Comparison of ENCODE assay signal across 24 cellular contexts in the genomic region with DNA sequence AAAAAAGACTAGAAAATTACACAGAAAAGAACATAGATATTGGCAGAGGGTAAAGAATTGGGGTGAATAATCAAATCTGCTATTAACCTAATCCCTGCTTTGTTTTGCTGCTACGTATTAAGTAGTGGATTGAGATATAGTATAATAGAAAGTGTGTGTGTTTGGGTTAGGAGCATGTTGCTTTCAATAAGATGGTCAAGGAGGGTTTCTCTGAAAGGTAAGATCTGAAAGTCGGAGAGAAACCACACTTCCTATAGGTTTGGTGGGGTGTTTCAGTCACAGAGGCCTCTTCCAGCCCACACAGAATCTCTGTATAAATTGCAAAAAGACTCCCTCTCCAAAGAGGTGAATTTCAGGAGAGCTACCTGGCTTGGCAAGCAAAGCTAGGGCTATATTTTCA.
"Had no signal": no experiment of that assay in that cellular context is flagged by ENCODE, and none has a peak within 500 bp of the region (broad histone marks: within the 10 kb centered on the region; RNA-seq: fewer than 3 reads in every experiment).

No MANE protein-coding gene starts in this region.

- H3K27me3 ChIP-seq: colonic mucosa, esophagus squamous epithelium, gastrocnemius medialis, heart right ventricle, left lung had no signal

- H3K36me3 ChIP-seq: colonic mucosa, esophagus squamous epithelium, gastrocnemius medialis, heart right ventricle, left lung, lower lobe of right lung had no signal

- ATAC-seq: effector memory CD8-positive, alpha-beta T cell; esophagus mucosa; gastrocnemius medialis; heart right ventricle; left cardiac atrium; left lung; left ventricle myocardium superior; lower lobe of right lung; mucosa of descending colon had no signal

- H3K9me3 Mint-ChIP-seq: dendritic cell treated with granulocyte-macrophage colony-stimulating factor and Interleukin-4, amounts not matched to agents 40 ng/mL and 50 ng/mL, for 4 days; effector memory CD8-positive, alpha-beta T cell; endodermal cell; mesothelial cell of epicardium had no signal

- H3K4me1 ChIP-seq: esophagus squamous epithelium, gastrocnemius medialis, heart right ventricle, left lung, lower lobe of right lung had no signal

- H3K27me3 Mint-ChIP-seq: dendritic cell treated with granulocyte-macrophage colony-stimulating factor and Interleukin-4, amounts not matched to agents 40 ng/mL and 50 ng/mL, for 4 days had no signal

- H3K27ac Mint-ChIP-seq: dendritic cell treated with granulocyte-macrophage colony-stimulating factor and Interleukin-4, amounts not matched to agents 40 ng/mL and 50 ng/mL, for 4 days; effector memory CD8-positive, alpha-beta T cell; endodermal cell; mesothelial cell of epicardium had no signal

- H3K4me1 Mint-ChIP-seq: mesothelial cell of epicardium had no signal

- H3K9me3 ChIP-seq: colonic mucosa, esophagus squamous epithelium, gastrocnemius medialis, heart right ventricle, left lung, lower lobe of right lung, mucosa of descending colon had no signal

- H3K27ac ChIP-seq: colonic mucosa, epithelial cell of prostate, esophagus squamous epithelium, gastrocnemius medialis, heart right ventricle, left lung, lower lobe of right lung had no signal

- DNase-seq: colonic mucosa; cortex of kidney; effector CD8-positive, alpha-beta T cell; effector memory CD8-positive, alpha-beta T cell; endodermal cell; erythroblast; esophagus squamous epithelium; foreskin fibroblast; foreskin melanocyte; gastrocnemius medialis; glutamatergic neuron; head of caudate nucleus; heart right ventricle; hippocampal formation; left cardiac atrium; left lung; left ventricle myocardium superior; lower lobe of right lung; mesenchymal stem cell; mucosa of descending colon had no signal

- H3K4me3 Mint-ChIP-seq: dendritic cell treated with granulocyte-macrophage colony-stimulating factor and Interleukin-4, amounts not matched to agents 40 ng/mL and 50 ng/mL, for 4 days; effector memory CD8-positive, alpha-beta T cell; endodermal cell; mesothelial cell of epicardium had no signal

- H3K36me3 Mint-ChIP-seq: mesothelial cell of epicardium had no signal

- H3K4me3 ChIP-seq: colonic mucosa, esophagus squamous epithelium, gastrocnemius medialis, heart right ventricle, left lung, lower lobe of right lung, mucosa of descending colon had no signal
